ENCODE assay signal across 31 cellular contexts in genomic region chr11:119372260-119373058, GRCh38. TPM values are rescaled to one million over a fixed set of nuclear protein-coding genes. Genes with fewer than 3 reads are reported as not detected.
DNase-seq lines count a peak whose midpoint lies in the region; ATAC-seq and TF ChIP-seq lines count a peak whose summit lies in the region.
"Had no signal": no experiment of that assay in that cellular context is flagged by ENCODE, and none has a peak within 500 bp of the region (broad histone marks: within the 10 kb centered on the region; RNA-seq: fewer than 3 reads in every experiment).

No MANE protein-coding gene starts in this region.

- CTCF ChIA-PET in OCI-LY7 (lab: Charles Lee; ENCODE audit: unreplicated experiment) = interaction anchor here (0.6 to 2.1 kb wide), 3 partner anchors 8 to 35 kb away, joined by 5 to 14 read pairs (median 5); no protein-coding TSS in a partner anchor

- H3K27me3 ChIP-seq in esophagus muscularis mucosa (no peaks in the 10 kb centered on the region), upper lobe of right lung (no peaks in the 10 kb centered on the region), left lung (no peaks in the 10 kb centered on the region)
- H3K27me3 ChIP-seq: BE2C, SJCRH30, thyroid gland had no signal

- BruUV-seq in OCI-LY7 (replicated peaks; lab: Mats Ljungman, UMichigan) = no TSS peak

- TF ChIP-seq POLR2A in esophagus muscularis mucosa (IDR thresholded peaks at IDR 0.05; ENCODE audit: low read depth) = no peak

- no peaks in the 10 kb centered on the region for H3K9me2 ChIP-seq in OCI-LY7 (ENCODE audit: insufficient read depth, low read length)

- no peaks in the 10 kb centered on the region for H3K9me3 Mint-ChIP-seq in activated T-cell treated with anti-CD3 and anti-CD28 coated beads, Interleukin-2, amount 50 U/mL, for 24 hours
- no peaks in the 10 kb centered on the region for H3K9me3 Mint-ChIP-seq in activated T-cell treated with anti-CD3 and anti-CD28 coated beads, Interleukin-2, amount 50 U/mL, for 72 hours
- H3K9me3 Mint-ChIP-seq in neural crest cell = no peaks in the 10 kb centered on the region
- H3K9me3 Mint-ChIP-seq: activated T-helper 1 cell treated with anti-CD3 and anti-CD28 coated beads, Interleukin-12 subunit alpha, Interleukin-12 subunit beta, Interleukin-2, Interleukin-4 antibody, amounts not matched to agents 30 ng/mL and 10 ng/mL and 1 ng/mL, durations not matched to agents 14 hours and 24 hours and 36 hours; natural killer cell treated with Interleukin-12 subunit alpha and Interleukin-12 subunit beta and Interleukin-15 and Interleukin-18, amount 100 ng/mL, for 72 hours; stimulated activated naive B cell treated with anti-CD40 and anti-IgM and Interleukin-4, amounts not matched to agents 10 μg/mL and 1 μg/mL and 100 μg/mL, for 72 hours; T-cell had no signal

- H3K36me3 ChIP-seq in esophagus muscularis mucosa (peaks cover 0 to 4% (median 0%) of the 10 kb centered on the region in 4 donors), upper lobe of right lung (no peaks in the 10 kb centered on the region), OCI-LY7 (ENCODE audit: insufficient read depth, low read length) (no peaks in the 10 kb centered on the region), left lung (no peaks in the 10 kb centered on the region)
- H3K36me3 ChIP-seq: BE2C, prostate gland, SJCRH30, thyroid gland had no signal

- no peak for TF ChIP-seq EP300 in esophagus muscularis mucosa (IDR thresholded peaks at IDR 0.05)

- peak overlapping the region; percentile 91 to 95 (median 94) for H3K27ac ChIP-seq in esophagus muscularis mucosa (replicated peaks in 1 of 4)
- no peak overlapping the region for H3K27ac ChIP-seq in upper lobe of right lung
- H3K27ac ChIP-seq in OCI-LY7 (ENCODE audit: low read depth, low read length, poor library complexity, severe bottlenecking) = no peak overlapping the region
- no peak overlapping the region for H3K27ac ChIP-seq in left lung
- H3K27ac ChIP-seq: SJCRH30 had no signal

- H3K9me3 ChIP-seq in esophagus muscularis mucosa (no peaks in the 10 kb centered on the region), upper lobe of right lung (no peaks in the 10 kb centered on the region), OCI-LY7 (ENCODE audit: low read length) (no peaks in the 10 kb centered on the region), left lung (no peaks in the 10 kb centered on the region)
- H3K9me3 ChIP-seq: BE2C, Caco-2, prostate gland, SJCRH30, thyroid gland had no signal

- WGBS in esophagus muscularis mucosa = 100% methylated on average over 2 of the region's 26 CpGs

- H3K27ac Mint-ChIP-seq in activated T-cell treated with anti-CD3 and anti-CD28 coated beads, Interleukin-2, amount 50 U/mL, for 24 hours = no peak overlapping the region
- no peak overlapping the region for H3K27ac Mint-ChIP-seq in activated T-cell treated with anti-CD3 and anti-CD28 coated beads, Interleukin-2, amount 50 U/mL, for 72 hours
- H3K27ac Mint-ChIP-seq in neural crest cell (ENCODE audit: unreplicated experiment) = no peak overlapping the region
- H3K27ac Mint-ChIP-seq: activated T-helper 1 cell treated with anti-CD3 and anti-CD28 coated beads, Interleukin-12 subunit alpha, Interleukin-12 subunit beta, Interleukin-2, Interleukin-4 antibody, amounts not matched to agents 30 ng/mL and 10 ng/mL and 1 ng/mL, durations not matched to agents 14 hours and 24 hours and 36 hours; natural killer cell treated with Interleukin-12 subunit alpha and Interleukin-12 subunit beta and Interleukin-15 and Interleukin-18, amount 100 ng/mL, for 72 hours; stimulated activated naive B cell treated with anti-CD40 and anti-IgM and Interleukin-4, amounts not matched to agents 10 μg/mL and 1 μg/mL and 100 μg/mL, for 72 hours had no signal

- POLR2A ChIA-PET in OCI-LY7 (lab: Charles Lee) = interaction anchor here (0.6 to 4.4 kb wide), 3 partner anchors 10 to 32 kb away, joined by 3 to 26 read pairs (median 7); no protein-coding TSS in a partner anchor

- no peaks in the 10 kb centered on the region for H3K36me3 Mint-ChIP-seq in activated T-cell treated with anti-CD3 and anti-CD28 coated beads, Interleukin-2, amount 50 U/mL, for 24 hours (ENCODE audit: low read depth)
- no peaks in the 10 kb centered on the region for H3K36me3 Mint-ChIP-seq in activated T-cell treated with anti-CD3 and anti-CD28 coated beads, Interleukin-2, amount 50 U/mL, for 72 hours (ENCODE audit: insufficient read depth in 2 of 2)
- H3K36me3 Mint-ChIP-seq in neural crest cell (ENCODE audit: low read depth) = no peaks in the 10 kb centered on the region
- H3K36me3 Mint-ChIP-seq: natural killer cell treated with Interleukin-12 subunit alpha and Interleukin-12 subunit beta and Interleukin-15 and Interleukin-18, amount 100 ng/mL, for 72 hours; stimulated activated naive B cell treated with anti-CD40 and anti-IgM and Interleukin-4, amounts not matched to agents 10 μg/mL and 1 μg/mL and 100 μg/mL, for 72 hours; T-cell had no signal

- H3K4me1 Mint-ChIP-seq in activated T-cell treated with anti-CD3 and anti-CD28 coated beads, Interleukin-2, amount 50 U/mL, for 24 hours (ENCODE audit: low read depth) = peaks cover 10% of the 10 kb centered on the region
- peaks cover 9% of the 10 kb centered on the region for H3K4me1 Mint-ChIP-seq in activated T-cell treated with anti-CD3 and anti-CD28 coated beads, Interleukin-2, amount 50 U/mL, for 72 hours (ENCODE audit: low read depth)
- peaks cover 60% of the 10 kb centered on the region for H3K4me1 Mint-ChIP-seq in neural crest cell

- peaks cover 22% of the 10 kb centered on the region for H3K27me3 Mint-ChIP-seq in activated T-cell treated with anti-CD3 and anti-CD28 coated beads, Interleukin-2, amount 50 U/mL, for 24 hours
- H3K27me3 Mint-ChIP-seq in activated T-cell treated with anti-CD3 and anti-CD28 coated beads, Interleukin-2, amount 50 U/mL, for 72 hours (ENCODE audit: low read depth) = peaks cover 3% of the 10 kb centered on the region
- peaks cover 8% of the 10 kb centered on the region for H3K27me3 Mint-ChIP-seq in neural crest cell (ENCODE audit: low read depth)

- H3K4me3 ChIP-seq in esophagus muscularis mucosa = no peak overlapping the region
- no peak overlapping the region for H3K4me3 ChIP-seq in upper lobe of right lung
- no peak overlapping the region for H3K4me3 ChIP-seq in OCI-LY7 (ENCODE audit: low read depth, low read length, poor library complexity, severe bottlenecking)
- H3K4me3 ChIP-seq in left lung = no peak overlapping the region
- H3K4me3 ChIP-seq: prostate gland, SJCRH30, thyroid gland had no signal

- intact Hi-C loops in esophagus muscularis mucosa (cut with DNase I) = no loop called here
- intact Hi-C loops in upper lobe of right lung (cut with DNase I) = no loop called here
- intact Hi-C loops in OCI-LY7 (cut with micrococcal nuclease; ENCODE audit: unreplicated experiment) = loop anchor here (5.0 kb wide), 1 partner anchor 50 kb away; no protein-coding TSS in a partner anchor
- intact Hi-C loops in left lung (cut with DNase I) = no loop called here

- peak; percentile 23 for DNase-seq in activated T-cell treated with anti-CD3 and anti-CD28 coated beads, Interleukin-2, amount 50 U/mL, for 24 hours
- no peak for DNase-seq in activated T-cell treated with anti-CD3 and anti-CD28 coated beads, Interleukin-2, amount 50 U/mL, for 72 hours
- DNase-seq in esophagus muscularis mucosa (ENCODE audit: extremely low spot score) = no peak
- DNase-seq in neural crest cell (ENCODE audit: low read depth, low spot score) = no peak
- peak; percentile 63 for DNase-seq in upper lobe of right lung
- no peak for DNase-seq in OCI-LY7 (ENCODE audit: low spot score)
- DNase-seq in HuH-7.5 (ENCODE audit: low spot score) = no peak
- no peak for DNase-seq in left lung
- DNase-seq: activated CD4-positive, alpha-beta T cell treated with anti-CD3 and anti-CD28 coated beads for 1 hour; activated naive CD4-positive, alpha-beta T cell treated with anti-CD3 and anti-CD28 coated beads, Interleukin-2, amount 50 U/mL, for 16 hours; effector memory CD4-positive, alpha-beta T cell; mesendoderm; NCI-H1048; SJCRH30; stimulated activated CD4-positive, alpha-beta T cell treated with anti-CD3 and anti-CD28 coated beads, Interleukin-2, amount 100 ng/mL, for 48 hours; stimulated activated naive B cell treated with anti-CD40 and anti-IgM and Interleukin-4, amounts not matched to agents 10 μg/mL and 1 μg/mL and 100 μg/mL, for 72 hours; T-cell had no signal

- no peak overlapping the region for H3K4me2 ChIP-seq in OCI-LY7 (ENCODE audit: low read length)

- H4K20me1 ChIP-seq in OCI-LY7 (ENCODE audit: insufficient read depth, low read length) = no peaks in the 10 kb centered on the region

- TF ChIP-seq CTCF in esophagus muscularis mucosa (IDR thresholded peaks at IDR 0.05) = no peak
- TF ChIP-seq CTCF in neural crest cell (conservative IDR thresholded peaks at IDR 0.05) = no peak
- no peak for TF ChIP-seq CTCF in upper lobe of right lung (IDR thresholded peaks at IDR 0.05)
- TF ChIP-seq CTCF in OCI-LY7 (conservative IDR thresholded peaks at IDR 0.05; ENCODE audit: low read length) = no peak
- TF ChIP-seq CTCF in left lung (IDR thresholded peaks at IDR 0.05) = no peak

- no peak overlapping the region for H3K4me3 Mint-ChIP-seq in activated T-cell treated with anti-CD3 and anti-CD28 coated beads, Interleukin-2, amount 50 U/mL, for 24 hours
- no peak overlapping the region for H3K4me3 Mint-ChIP-seq in activated T-cell treated with anti-CD3 and anti-CD28 coated beads, Interleukin-2, amount 50 U/mL, for 72 hours
- peak overlapping the region; percentile 2 for H3K4me3 Mint-ChIP-seq in neural crest cell
- H3K4me3 Mint-ChIP-seq: activated T-helper 1 cell treated with anti-CD3 and anti-CD28 coated beads, Interleukin-12 subunit alpha, Interleukin-12 subunit beta, Interleukin-2, Interleukin-4 antibody, amounts not matched to agents 30 ng/mL and 10 ng/mL and 1 ng/mL, durations not matched to agents 14 hours and 24 hours and 36 hours; natural killer cell treated with Interleukin-12 subunit alpha and Interleukin-12 subunit beta and Interleukin-15 and Interleukin-18, amount 100 ng/mL, for 72 hours; stimulated activated naive B cell treated with anti-CD40 and anti-IgM and Interleukin-4, amounts not matched to agents 10 μg/mL and 1 μg/mL and 100 μg/mL, for 72 hours; T-cell had no signal

- no peak for ATAC-seq in activated T-cell treated with anti-CD3 and anti-CD28 coated beads, Interleukin-2, amount 50 U/mL, for 72 hours (replicated peaks in 1 of 2)
- ATAC-seq in upper lobe of right lung = no peak
- ATAC-seq in left lung = no peak
- ATAC-seq: natural killer cell treated with Interleukin-12 subunit alpha and Interleukin-12 subunit beta and Interleukin-15 and Interleukin-18, amount 100 ng/mL, for 72 hours; T-cell had no signal

- H3K4me1 ChIP-seq in esophagus muscularis mucosa (peaks cover 89 to 100% (median 93%) of the 10 kb centered on the region in 4 donors), upper lobe of right lung (peaks cover 43% of the 10 kb centered on the region), OCI-LY7 (ENCODE audit: insufficient read depth, low read length, poor library complexity, severe bottlenecking) (peaks cover 77% of the 10 kb centered on the region), left lung (peaks cover 18 to 30% of the 10 kb centered on the region in 2 donors)

- no peaks in the 10 kb centered on the region for H3K79me2 ChIP-seq in OCI-LY7 (ENCODE audit: insufficient read depth, low read depth, low read length)

- no peak overlapping the region for H2AFZ ChIP-seq in OCI-LY7 (ENCODE audit: low read length)

RNA-seq across cellular contexts. Expression of gene USP2, which starts 9.0 kb away (rescaled TPM):
- total RNA-seq in activated T-cell treated with anti-CD3 and anti-CD28 coated beads, Interleukin-2, amount 50 U/mL, for 72 hours = 1 to 10 TPM in 1 of 2 donors, under 1 TPM in 1; 0.91 to 3.0 TPM
- total RNA-seq in esophagus muscularis mucosa (1 to 10 TPM; 4.6 to 9.9 (median 6.1) TPM), neural crest cell (3.4 and 3.7 TPM in 2 replicates), upper lobe of right lung (3.0 TPM), OCI-LY7 (2022) (20.6 and 24.5 TPM in 2 replicates), left lung (1 to 10 TPM; 2.6 to 3.7 TPM)
- 4.3 and 10.6 TPM in 2 replicates for total RNA-seq in OCI-LY7 (2014; rRNA removed; shearing (Covaris generic))
- total RNA-seq: natural killer cell treated with Interleukin-12 subunit alpha and Interleukin-12 subunit beta and Interleukin-15 and Interleukin-18, amount 100 ng/mL, for 72 hours had no signal

RNA-seq across cellular contexts. Expression of gene MFRP, which starts 26.0 kb away (rescaled TPM):
- not detected for total RNA-seq in activated T-cell treated with anti-CD3 and anti-CD28 coated beads, Interleukin-2, amount 50 U/mL, for 72 hours
- under 1 TPM in 1 of 4 donors, not detected in 3; 0.11 TPM for total RNA-seq in esophagus muscularis mucosa
- not detected in 2 replicates for total RNA-seq in neural crest cell
- total RNA-seq in upper lobe of right lung = not detected
- total RNA-seq in OCI-LY7 (2014; rRNA removed; shearing (Covaris generic)) = not detected in 2 replicates
- not detected in 2 replicates for total RNA-seq in OCI-LY7 (2022)
- not detected for total RNA-seq in left lung
- total RNA-seq: A673; activated CD8-positive, alpha-beta memory T cell treated with anti-CD3 and anti-CD28 coated beads for 36 hours; activated T-helper 1 cell treated with anti-CD3 and anti-CD28 coated beads, Interleukin-12 subunit alpha, Interleukin-12 subunit beta, Interleukin-2, Interleukin-4 antibody, amounts not matched to agents 30 ng/mL and 10 ng/mL and 1 ng/mL, durations not matched to agents 14 hours and 24 hours and 36 hours; astrocyte; Caco-2; chondrocyte; Daoy; esophagus mucosa; kidney epithelial cell; LHCN-M2; natural killer cell treated with Interleukin-12 subunit alpha and Interleukin-12 subunit beta and Interleukin-15 and Interleukin-18, amount 100 ng/mL, for 72 hours; prostate gland; SJCRH30; T-cell; thyroid gland had no signal

RNA-seq across cellular contexts. Expression of gene C1QTNF5, which starts 31.8 kb away (rescaled TPM):
- not detected for total RNA-seq in activated T-cell treated with anti-CD3 and anti-CD28 coated beads, Interleukin-2, amount 50 U/mL, for 72 hours
- total RNA-seq in esophagus muscularis mucosa (10 to 100 TPM; 23.7 to 74.3 (median 51.6) TPM), neural crest cell (1.9 and 2.1 TPM in 2 replicates), upper lobe of right lung (47.6 TPM), OCI-LY7 (2022) (not detected in 2 replicates), left lung (10 to 100 TPM; 20.0 to 33.3 TPM)
- total RNA-seq in OCI-LY7 (2014; rRNA removed; shearing (Covaris generic)) = not detected in 2 replicates
- total RNA-seq: A673; activated CD8-positive, alpha-beta memory T cell treated with anti-CD3 and anti-CD28 coated beads for 36 hours; activated T-helper 1 cell treated with anti-CD3 and anti-CD28 coated beads, Interleukin-12 subunit alpha, Interleukin-12 subunit beta, Interleukin-2, Interleukin-4 antibody, amounts not matched to agents 30 ng/mL and 10 ng/mL and 1 ng/mL, durations not matched to agents 14 hours and 24 hours and 36 hours; natural killer cell treated with Interleukin-12 subunit alpha and Interleukin-12 subunit beta and Interleukin-15 and Interleukin-18, amount 100 ng/mL, for 72 hours; T-cell had no signal

RNA-seq across cellular contexts. Expression of gene RNF26, which starts 38.1 kb away (rescaled TPM):
- 10 to 100 TPM; 32.5 to 38.9 TPM for total RNA-seq in activated T-cell treated with anti-CD3 and anti-CD28 coated beads, Interleukin-2, amount 50 U/mL, for 72 hours
- total RNA-seq in esophagus muscularis mucosa (10 to 100 TPM; 14.2 to 33.2 (median 20.9) TPM), neural crest cell (47.9 and 51.8 TPM in 2 replicates), upper lobe of right lung (23.2 TPM), OCI-LY7 (2022) (52.5 and 56.2 TPM in 2 replicates), left lung (10 to 100 TPM; 22.0 to 28.3 TPM)
- 11.7 and 13.9 TPM in 2 replicates for total RNA-seq in OCI-LY7 (2014; rRNA removed; shearing (Covaris generic))

RNA-seq across cellular contexts. Expression of gene THY1, which starts 50.5 kb away (rescaled TPM):
- 1 to 10 TPM; 1.3 to 4.0 TPM for total RNA-seq in activated T-cell treated with anti-CD3 and anti-CD28 coated beads, Interleukin-2, amount 50 U/mL, for 72 hours
- total RNA-seq in esophagus muscularis mucosa = 10 to 100 TPM; 13.3 to 70.1 (median 25.4) TPM
- 75.4 and 90.3 TPM in 2 replicates for total RNA-seq in neural crest cell
- 7.8 TPM for total RNA-seq in upper lobe of right lung
- not detected in 2 replicates for total RNA-seq in OCI-LY7 (2014; rRNA removed; shearing (Covaris generic))
- total RNA-seq in OCI-LY7 (2022) = not detected in 2 replicates
- 100 to 1,000 TPM in 1 of 2 donors, 10 to 100 TPM in 1; 46.6 to 130 TPM for total RNA-seq in left lung
- total RNA-seq: Caco-2; natural killer cell treated with Interleukin-12 subunit alpha and Interleukin-12 subunit beta and Interleukin-15 and Interleukin-18, amount 100 ng/mL, for 72 hours had no signal

Comparison
In these comparisons a context has a peak if more than half of its experiments do, and no peak if none do; other contexts are left out.
1. DNase-seq: peak in activated T-cell treated with anti-CD3 and anti-CD28 coated beads, Interleukin-2, amount 50 U/mL, for 24 hours (single experiment) and upper lobe of right lung (single experiment); none in activated T-cell treated with anti-CD3 and anti-CD28 coated beads, Interleukin-2, amount 50 U/mL, for 72 hours (0 of 2), esophagus muscularis mucosa (single experiment), neural crest cell (single experiment), OCI-LY7 (single experiment), HuH-7.5 (single experiment) and left lung (0 of 2).
2. H3K27ac ChIP-seq: peak in esophagus muscularis mucosa (4 of 4); none in upper lobe of right lung (single experiment), OCI-LY7 (single experiment) and left lung (0 of 2).